In genomic region chr11:8681837-8682218, GRCh38 we compare ENCODE assay signal across 8 cellular contexts. TPM values are rescaled to one million over a fixed set of nuclear protein-coding genes. Genes with fewer than 3 reads are reported as not detected.
DNase-seq lines count a peak whose midpoint lies in the region; ATAC-seq and TF ChIP-seq lines count a peak whose summit lies in the region.

No MANE protein-coding gene starts in this region.

- in situ Hi-C loops in IMR-90 (cut with MboI; ENCODE audit: low sequenced_read_pairs): loop anchor here (25.0 kb wide), 1 partner anchor 455 kb away; no protein-coding TSS in a partner anchor

- H3K56ac ChIP-seq in IMR-90 (ENCODE audit: extremely low read depth, insufficient read depth, low read length): peak overlapping the region; percentile 97

- peak overlapping the region; percentile 92 for H2AFZ ChIP-seq in IMR-90 (replicated peaks; ENCODE audit: low read length, poor library complexity)

- H4K91ac ChIP-seq in IMR-90 (ENCODE audit: insufficient read depth, low read depth, low read length): peak overlapping the region; percentile 98

- no peak overlapping the region for H2BK20ac ChIP-seq in IMR-90 (ENCODE audit: low read depth, low read length)

- H3K4me1 Mint-ChIP-seq in chondrocyte (ENCODE audit: low read depth): peaks cover 47% of the 10 kb centered on the region

- no peak overlapping the region for H2BK120ac ChIP-seq in IMR-90 (ENCODE audit: low read depth, low read length)

- H2BK15ac ChIP-seq in IMR-90 (ENCODE audit: low read depth, low read length): no peak overlapping the region

- H3K4me1 ChIP-seq in A673 (ENCODE audit: insufficient read depth, low read length, poor library complexity, severe bottlenecking): peaks cover 19% of the 10 kb centered on the region
- peaks cover 3% of the 10 kb centered on the region; the same call in 1 of the 2 replicates for H3K4me1 ChIP-seq in IMR-90 (ENCODE audit: control insufficient read depth, insufficient read depth, low read length)
- peaks cover 0 to 16% of the 10 kb centered on the region in 2 donors for H3K4me1 ChIP-seq in muscle layer of duodenum (ENCODE audit: control insufficient read depth in 1 of 2, insufficient read depth in 2 of 2, low read length in 2 of 2)

- no peaks in the 10 kb centered on the region for H3K27me3 Mint-ChIP-seq in chondrocyte (ENCODE audit: low read depth)

- H3K4ac ChIP-seq in IMR-90 (ENCODE audit: low read depth, low read length): peak overlapping the region; percentile 99

- peaks cover 35% of the 10 kb centered on the region for H3K36me3 Mint-ChIP-seq in chondrocyte (ENCODE audit: low read depth)

- peak overlapping the region; percentile 91 for H2BK5ac ChIP-seq in IMR-90 (ENCODE audit: low read depth, low read length, poor library complexity, severe bottlenecking)

- intact Hi-C loops in A673 (cut with micrococcal nuclease; ENCODE audit: unreplicated experiment): loop anchor here (10.0 kb wide), 1 partner anchor 283 kb away; the partner anchor contains the start of gene TMEM9B
- intact Hi-C loops in IMR-90 (cut with micrococcal nuclease): loop anchor here (1.0 to 10.0 kb wide), 3 partner anchors 51 to 457 kb away; no protein-coding TSS in a partner anchor

- no peaks in the 10 kb centered on the region for H3K9me3 ChIP-seq in A673 (ENCODE audit: low read depth, low read length, poor library complexity, severe bottlenecking)
- H3K9me3 ChIP-seq in IMR-90 (ENCODE audit: control insufficient read depth, insufficient read depth, low read length): no peaks in the 10 kb centered on the region
- no peaks in the 10 kb centered on the region for H3K9me3 ChIP-seq in muscle layer of duodenum (ENCODE audit: control insufficient read depth in 1 of 2, low read length in 2 of 2)

- no peaks in the 10 kb centered on the region for H3K27me3 ChIP-seq in A673 (replicated peaks; ENCODE audit: insufficient read depth, low read depth, low read length, poor library complexity)
- no peaks in the 10 kb centered on the region for H3K27me3 ChIP-seq in IMR-90 (ENCODE audit: control insufficient read depth, insufficient read depth, low read length)
- H3K27me3 ChIP-seq in muscle layer of duodenum (ENCODE audit: low read depth, low read length): no peaks in the 10 kb centered on the region

- H3K23ac ChIP-seq in IMR-90 (ENCODE audit: low read depth, low read length): peak overlapping the region; percentile 100

- no peak for DNase-seq in A673 (ENCODE audit: low spot score)
- no peak for DNase-seq in IMR-90
- no peak for DNase-seq in chondrocyte (ENCODE audit: low spot score)
- no peak for DNase-seq in NCI-H526 (lab: John Stamatoyannopoulos, UW)
- DNase-seq in T1000 (lab: John Stamatoyannopoulos, UW): no peak
- DNase-seq in HK-2 (ENCODE audit: unreplicated experiment): no peak

- H3K9me3 Mint-ChIP-seq in chondrocyte (ENCODE audit: low read depth): no peaks in the 10 kb centered on the region

- no CpG with 5 or more reads among the region's 8 CpGs for WGBS in IMR-90 (ENCODE audit: extremely low coverage in 2 of 2, insufficient read length in 1 of 2), 2 experiments

- no peak for TF ChIP-seq RAD21 in IMR-90 (IDR thresholded peaks at IDR 0.05; ENCODE audit: low read length)

- H3K27ac Mint-ChIP-seq in chondrocyte (ENCODE audit: unreplicated experiment): peak overlapping the region; percentile 98

- H2AK9ac ChIP-seq in IMR-90 (replicated peaks; ENCODE audit: low read depth, low read length, poor library complexity): peak overlapping the region; percentile 99

- H2AK5ac ChIP-seq in IMR-90 (ENCODE audit: low read depth, low read length): peak overlapping the region; percentile 99

- H4K5ac ChIP-seq in IMR-90 (ENCODE audit: low read depth, low read length): peak overlapping the region; percentile 90

- H3K27ac ChIP-seq in A673 (ENCODE audit: low read depth, low read length, poor library complexity, severe bottlenecking) (peak overlapping the region; percentile 97), IMR-90 (ENCODE audit: insufficient read depth, low read length) (peak overlapping the region; percentile 87), muscle layer of duodenum (ENCODE audit: low read length) (peak overlapping the region; percentile 98)

- H3K36me3 ChIP-seq in A673 (ENCODE audit: insufficient read depth, low read length, poor library complexity, severe bottlenecking) (peaks cover 32% of the 10 kb centered on the region), IMR-90 (ENCODE audit: control insufficient read depth, insufficient read depth, low read length) (peaks cover 31% of the 10 kb centered on the region), muscle layer of duodenum (ENCODE audit: control insufficient read depth in 1 of 2, insufficient read depth in 2 of 2, low read length in 2 of 2) (peaks cover 27 to 50% of the 10 kb centered on the region in 2 donors)

- POLR2A ChIA-PET in A673 (lab: Charles Lee; ENCODE audit: low non-redundant PET) (no interaction called here), IMR-90 (lab: Charles Lee; ENCODE audit: unreplicated experiment) (interaction anchor here (1.0 to 1.5 kb wide), 3 partner anchors 8 to 50 kb away, joined by 3 to 4 read pairs (median 4); no protein-coding TSS in a partner anchor)

- dilution Hi-C loops in IMR-90 (cut with HindIII; ENCODE audit: low sequenced_read_pairs, unreplicated experiment): no loop called here

- peak overlapping the region; percentile 87 for H3K9ac ChIP-seq in IMR-90 (ENCODE audit: low read depth, low read length)

- H4K20me1 ChIP-seq in IMR-90 (ENCODE audit: insufficient read depth, low read length): peaks cover 21% of the 10 kb centered on the region; the same call in 1 of the 2 replicates

- CTCF ChIA-PET in A673 (lab: Charles Lee): no interaction called here
- CTCF ChIA-PET in IMR-90 (lab: Yijun Ruan, JAX): no interaction called here

- peak overlapping the region; percentile 90 for H3K4me2 ChIP-seq in IMR-90 (ENCODE audit: low read depth, low read length)

- peak overlapping the region; percentile 91 for H3K4me3 ChIP-seq in A673 (ENCODE audit: low read depth, low read length, poor library complexity, severe bottlenecking)
- H3K4me3 ChIP-seq in IMR-90 (ENCODE audit: insufficient read depth, low read depth, low read length): peak overlapping the region; percentile 84
- H3K4me3 ChIP-seq in muscle layer of duodenum (ENCODE audit: low read depth in 1 of 2, low read length in 2 of 2): peak overlapping the region; percentile 95 to 99

- H3K79me1 ChIP-seq in IMR-90 (ENCODE audit: low read depth in 1 of 2, low read length in 2 of 2): peaks cover 18 to 51% of the 10 kb centered on the region in 2 experiments

- TF ChIP-seq POLR2A in IMR-90 (IDR thresholded peaks at IDR 0.05; ENCODE audit: low read depth, low read length): no peak

- no peak for TF ChIP-seq CTCF in A673 (conservative IDR thresholded peaks at IDR 0.05; ENCODE audit: low read depth, low read length)
- TF ChIP-seq CTCF in IMR-90 (conservative IDR thresholded peaks at IDR 0.05; ENCODE audit: low read depth, low read length): no peak
- no peak for TF ChIP-seq CTCF in chondrocyte (IDR thresholded peaks at IDR 0.05)

- BruUV-seq in A673 (replicated peaks; lab: Mats Ljungman, UMichigan) (no TSS peak), IMR-90 (replicated peaks; lab: Mats Ljungman, UMichigan) (no TSS peak)

- ATAC-seq in IMR-90 (ENCODE audit: low read depth): no peak
- ATAC-seq in HG02623 (IDR thresholded peaks at IDR 0.05; ENCODE audit: unreplicated experiment): no peak

- peaks cover 11% of the 10 kb centered on the region for H3K9me1 ChIP-seq in IMR-90 (ENCODE audit: insufficient read depth, low read length)

- peak overlapping the region; percentile 90 to 98 for H4K8ac ChIP-seq in IMR-90 (ENCODE audit: low read depth in 2 of 2, low read length in 2 of 2)

- peak overlapping the region; percentile 95 for H3K4me3 Mint-ChIP-seq in chondrocyte (ENCODE audit: unreplicated experiment)

- H3K14ac ChIP-seq in IMR-90 (replicated peaks; ENCODE audit: low read depth, low read length): peak overlapping the region; percentile 100

- H3K18ac ChIP-seq in IMR-90 (ENCODE audit: low read depth, low read length): peak overlapping the region; percentile 10; the same call in 1 of the 2 replicates

TF ChIP-seq in IMR-90, 13 proteins besides CTCF, POLR2A, EP300 and RAD21:
- TF ChIP-seq MAFK (IDR thresholded peaks at IDR 0.05; ENCODE audit: low read depth, low read length) (no peak), CEBPB (IDR thresholded peaks at IDR 0.05; ENCODE audit: low read depth, low read length) (no peak), SMC3 (IDR thresholded peaks at IDR 0.05; ENCODE audit: low read depth, low read length) (no peak), MAZ (IDR thresholded peaks at IDR 0.05; ENCODE audit: borderline replicate concordance, low read depth, low read length) (no peak), RCOR1 (IDR thresholded peaks at IDR 0.05; ENCODE audit: insufficient replicate concordance, low read length) (no peak)

RNA-seq across cellular contexts. Expression of gene TRIM66, which starts 0.6 kb away (rescaled TPM):
- total RNA-seq in A673 (2021) (9.7 and 14.6 TPM in 2 replicates), IMR-90 (2012; rRNA removed) (3.9 and 5.0 TPM in 2 replicates), chondrocyte (5.3 to 7.2 TPM (median 5.9 TPM) in 3 replicates)
- 4.1 and 4.4 TPM in 2 replicates for polyA plus RNA-seq in IMR-90 (2012; rRNA removed)
- polyA plus RNA-seq in IMR-90 (2012; cell fraction: cytosol; rRNA removed): 1.6 and 3.7 TPM in 2 replicates
- 23.4 and 26.7 TPM in 2 replicates for polyA plus RNA-seq in IMR-90 (2012; cell fraction: nucleus; rRNA removed; ENCODE audit: low replicate concordance)

RNA-seq across cellular contexts. Expression of gene RPL27A, which starts 0.8 kb away (rescaled TPM):
- total RNA-seq in A673 (2021) (576 and 629 TPM in 2 replicates), IMR-90 (2012; rRNA removed) (451 and 786 TPM in 2 replicates), chondrocyte (546 to 709 TPM (median 571 TPM) in 3 replicates)
- 849 and 1,003 TPM in 2 replicates for polyA plus RNA-seq in IMR-90 (2012; rRNA removed)
- polyA plus RNA-seq in IMR-90 (2012; cell fraction: cytosol; rRNA removed): 588 and 616 TPM in 2 replicates
- polyA plus RNA-seq in IMR-90 (2012; cell fraction: nucleus; rRNA removed; ENCODE audit: low replicate concordance): 179 and 302 TPM in 2 replicates
